ENCODE assay signal across 8 cellular contexts in genomic region chrX:133415276-133416105, GRCh38. TPM values are rescaled to one million over a fixed set of nuclear protein-coding genes. Genes with fewer than 3 reads are reported as not detected.
DNase-seq lines count a peak whose midpoint lies in the region; ATAC-seq, FAIRE-seq and TF ChIP-seq lines count a peak whose summit lies in the region.

Gene GPC4 (minus strand): TSS chrX:133415489. CDS start chrX:133414965, 524 bp downstream.

- H3K36me3 ChIP-seq in PC-9 (ENCODE audit: low read depth) (no peaks in the 10 kb centered on the region), muscle layer of duodenum (ENCODE audit: control insufficient read depth in 1 of 2, insufficient read depth in 2 of 2, low read length in 2 of 2) (no peaks in the 10 kb centered on the region)

- intact Hi-C loops in PC-9 (cut with micrococcal nuclease; ENCODE audit: unreplicated experiment), result loop anchor here (1.0 to 10.0 kb wide), 2 partner anchors 30 to 249 kb away; no protein-coding TSS in a partner anchor

- DNase-seq in A172 (ENCODE audit: low spot score), result peak; percentile 11
- peak; percentile 9 for DNase-seq in GM12891 (ENCODE audit: insufficient read length, low spot score)
- peak in 1 of 2 experiments; percentile 49 for DNase-seq in PC-9
- no peak for DNase-seq in epithelial cell of proximal tubule (ENCODE audit: low read depth)
- no peak for DNase-seq in UCSD-AML1 (lab: John Stamatoyannopoulos, UW; ENCODE audit: unreplicated experiment)

- no peak for TF ChIP-seq CTCF in PC-9 (conservative IDR thresholded peaks at IDR 0.05)
- no peak for TF ChIP-seq CTCF in epithelial cell of proximal tubule (conservative IDR thresholded peaks at IDR 0.05; ENCODE audit: low read depth, low read length)

- no peak for TF ChIP-seq POLR2A in GM12891 (IDR thresholded peaks at IDR 0.05; ENCODE audit: low read depth, low read length)

- peak within 1 kb of the TSS; percentile 81 for H2AFZ ChIP-seq in PC-9

- H3K4me1 ChIP-seq in PC-9 (replicated peaks; ENCODE audit: insufficient read depth), result peaks cover 5% of the 10 kb centered on the region; the same call in 1 of the 2 replicates
- peaks cover 0 to 8% of the 10 kb centered on the region in 2 donors for H3K4me1 ChIP-seq in muscle layer of duodenum (ENCODE audit: control insufficient read depth in 1 of 2, insufficient read depth in 2 of 2, low read length in 2 of 2)

- H3K27me3 ChIP-seq in PC-9 (ENCODE audit: insufficient read depth, low read depth), result peaks cover 32% of the 10 kb centered on the region
- H3K27me3 ChIP-seq in muscle layer of duodenum (ENCODE audit: low read depth, low read length), result no peaks in the 10 kb centered on the region

- no peak within 1 kb of the TSS for H3K27ac ChIP-seq in PC-9
- no peak within 1 kb of the TSS for H3K27ac ChIP-seq in muscle layer of duodenum (ENCODE audit: low read length)

- H3K9me3 ChIP-seq in PC-9 (ENCODE audit: insufficient read depth, low read depth) (0 out of 2 replicates have a peak, but pooled peaks cover 3% of the 10 kb centered on the region), muscle layer of duodenum (ENCODE audit: control insufficient read depth in 1 of 2, low read length in 2 of 2) (no peaks in the 10 kb centered on the region)

- no peaks in the 10 kb centered on the region for H4K20me1 ChIP-seq in PC-9 (ENCODE audit: insufficient read depth)

- peak within 1 kb of the TSS; percentile 98 for H3K4me2 ChIP-seq in PC-9

- H3K9me2 ChIP-seq in PC-9 (ENCODE audit: insufficient read depth), result no peaks in the 10 kb centered on the region

- H3K79me2 ChIP-seq in PC-9 (ENCODE audit: low read depth), result no peaks in the 10 kb centered on the region

- no peak for ATAC-seq in GM18858 (IDR thresholded peaks at IDR 0.05; ENCODE audit: unreplicated experiment)
- no peak for ATAC-seq in HG03139 (IDR thresholded peaks at IDR 0.05; ENCODE audit: unreplicated experiment)

- H3K4me3 ChIP-seq in PC-9 (peak within 1 kb of the TSS; percentile 76), epithelial cell of proximal tubule (ENCODE audit: low read depth, low read length) (peak within 1 kb of the TSS; percentile 80), muscle layer of duodenum (ENCODE audit: low read depth in 1 of 2, low read length in 2 of 2) (peak within 1 kb of the TSS; percentile 66 to 76)

- POLR2A ChIA-PET in PC-9 (lab: Charles Lee; ENCODE audit: unreplicated experiment), result no interaction called here

- CTCF ChIA-PET in PC-9 (lab: Charles Lee), result no interaction called here

- no peaks in the 10 kb centered on the region for H3F3A ChIP-seq in PC-9 (ENCODE audit: insufficient read depth, low read depth)

- FAIRE-seq in GM12891 (lab: Jason Lieb, UNC), result no peak

- BruUV-seq in PC-9 (replicated peaks; lab: Mats Ljungman, UMichigan), result no TSS peak

TF ChIP-seq in GM12891, 5 proteins besides CTCF, POLR2A, EP300 and RAD21:
- TF ChIP-seq SPI1 (IDR thresholded peaks at IDR 0.05; ENCODE audit: low read depth, low read length) (no peak), POU2F2 (IDR thresholded peaks at IDR 0.05; ENCODE audit: low read depth, low read length) (no peak)
TF ChIP-seq in GM12891: peak in this region for 0.

RNA-seq across cellular contexts. Expression of gene GPC4, which starts in this region (rescaled TPM):
- 2.4 and 3.2 TPM in 2 replicates for total RNA-seq in A172 (2014; rRNA removed; shearing (Covaris generic))
- 0.26 TPM for polyA plus RNA-seq in GM12891 (2012; ENCODE audit: low read depth, missing spikeins)
- total RNA-seq in PC-9 (2021) (4.4 and 4.7 TPM in 2 replicates), epithelial cell of proximal tubule (8.0 and 14.2 TPM in 2 replicates)

Comparison
In these comparisons a context has a peak if more than half of its experiments do, and no peak if none do; other contexts are left out.
1. DNase-seq: peak in A172 (single experiment) and GM12891 (single experiment); none in epithelial cell of proximal tubule (single experiment) and UCSD-AML1 (single experiment).
2. Peak in every context shown above with its lines, with median percentiles within 50 percentile points of each other: H3K4me3 ChIP-seq.